In genomic region chr4:146654648-146654975, GRCh38 we compare ENCODE assay signal across 1 cellular context.
TF ChIP-seq lines count a peak whose summit lies in the region.

No MANE protein-coding gene starts in this region.

TF ChIP-seq in HEK293, 187 proteins besides CTCF, POLR2A, EP300 and RAD21 (continued from another document):
- TF ChIP-seq, protein P1, sequence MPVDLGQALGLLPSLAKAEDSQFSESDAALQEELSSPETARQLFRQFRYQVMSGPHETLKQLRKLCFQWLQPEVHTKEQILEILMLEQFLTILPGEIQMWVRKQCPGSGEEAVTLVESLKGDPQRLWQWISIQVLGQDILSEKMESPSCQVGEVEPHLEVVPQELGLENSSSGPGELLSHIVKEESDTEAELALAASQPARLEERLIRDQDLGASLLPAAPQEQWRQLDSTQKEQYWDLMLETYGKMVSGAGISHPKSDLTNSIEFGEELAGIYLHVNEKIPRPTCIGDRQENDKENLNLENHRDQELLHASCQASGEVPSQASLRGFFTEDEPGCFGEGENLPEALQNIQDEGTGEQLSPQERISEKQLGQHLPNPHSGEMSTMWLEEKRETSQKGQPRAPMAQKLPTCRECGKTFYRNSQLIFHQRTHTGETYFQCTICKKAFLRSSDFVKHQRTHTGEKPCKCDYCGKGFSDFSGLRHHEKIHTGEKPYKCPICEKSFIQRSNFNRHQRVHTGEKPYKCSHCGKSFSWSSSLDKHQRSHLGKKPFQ (tag by site-specific recombination; IDR thresholded peaks at IDR 0.05): no peak
- TF ChIP-seq, protein P2, sequence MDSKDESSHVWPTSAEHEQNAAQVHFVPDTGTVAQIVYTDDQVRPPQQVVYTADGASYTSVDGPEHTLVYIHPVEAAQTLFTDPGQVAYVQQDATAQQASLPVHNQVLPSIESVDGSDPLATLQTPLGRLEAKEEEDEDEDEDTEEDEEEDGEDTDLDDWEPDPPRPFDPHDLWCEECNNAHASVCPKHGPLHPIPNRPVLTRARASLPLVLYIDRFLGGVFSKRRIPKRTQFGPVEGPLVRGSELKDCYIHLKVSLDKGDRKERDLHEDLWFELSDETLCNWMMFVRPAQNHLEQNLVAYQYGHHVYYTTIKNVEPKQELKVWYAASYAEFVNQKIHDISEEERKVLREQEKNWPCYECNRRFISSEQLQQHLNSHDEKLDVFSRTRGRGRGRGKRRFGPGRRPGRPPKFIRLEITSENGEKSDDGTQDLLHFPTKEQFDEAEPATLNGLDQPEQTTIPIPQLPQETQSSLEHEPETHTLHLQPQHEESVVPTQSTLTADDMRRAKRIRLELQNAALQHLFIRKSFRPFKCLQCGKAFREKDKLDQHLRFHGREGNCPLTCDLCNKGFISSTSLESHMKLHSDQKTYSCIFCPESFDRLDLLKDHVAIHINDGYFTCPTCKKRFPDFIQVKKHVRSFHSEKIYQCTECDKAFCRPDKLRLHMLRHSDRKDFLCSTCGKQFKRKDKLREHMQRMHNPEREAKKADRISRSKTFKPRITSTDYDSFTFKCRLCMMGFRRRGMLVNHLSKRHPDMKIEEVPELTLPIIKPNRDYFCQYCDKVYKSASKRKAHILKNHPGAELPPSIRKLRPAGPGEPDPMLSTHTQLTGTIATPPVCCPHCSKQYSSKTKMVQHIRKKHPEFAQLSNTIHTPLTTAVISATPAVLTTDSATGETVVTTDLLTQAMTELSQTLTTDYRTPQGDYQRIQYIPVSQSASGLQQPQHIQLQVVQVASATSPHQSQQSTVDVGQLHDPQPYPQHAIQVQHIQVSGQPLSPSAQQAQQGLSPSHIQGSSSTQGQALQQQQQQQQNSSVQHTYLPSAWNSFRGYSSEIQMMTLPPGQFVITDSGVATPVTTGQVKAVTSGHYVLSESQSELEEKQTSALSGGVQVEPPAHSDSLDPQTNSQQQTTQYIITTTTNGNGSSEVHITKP (tag by site-specific recombination; IDR thresholded peaks at IDR 0.05): 0 out of 2 replicates have a peak, but pooled peaks have one; percentile 20
- TF ChIP-seq KLF17 (tag by site-specific recombination; IDR thresholded peaks at IDR 0.05) (no peak), KLF9 (tag by site-specific recombination; IDR thresholded peaks at IDR 0.05; ENCODE audit: low read depth) (no peak), ZNF335 (tag by site-specific recombination; conservative IDR thresholded peaks at IDR 0.05) (peak; percentile 48; the same call in 1 of the 2 replicates), SP3 (tag by site-specific recombination; IDR thresholded peaks at IDR 0.05) (no peak), ZNF223 (tag by site-specific recombination; IDR thresholded peaks at IDR 0.05) (no peak)
